ENCODE assay signal across 1 cellular context in genomic region chrX:12978205-12979010, GRCh38.
A peak's percentile ranks its signal among the peaks of the same experiment; 100 is the strongest.
TF ChIP-seq lines count a peak whose summit lies in the region.

No MANE protein-coding gene starts in this region.

TF ChIP-seq in SK-N-SH, 30 proteins besides CTCF, POLR2A, EP300 and RAD21 (continued from another document):
- TF ChIP-seq IRF3 (IDR thresholded peaks at IDR 0.05; ENCODE audit: low read depth, low read length) (no peak), FOXJ3 (CRISPR knock-in tag; IDR thresholded peaks at IDR 0.05) (no peak), SMC3 (IDR thresholded peaks at IDR 0.05; ENCODE audit: low read depth, low read length) (peak; percentile 7; the same call in 1 of the 2 replicates), YY1 (IDR thresholded peaks at IDR 0.05; ENCODE audit: low read depth) (peak; percentile 76; the same call in 1 of the 2 replicates), CHD2 (IDR thresholded peaks at IDR 0.05; ENCODE audit: low read length, partially characterized antibody) (no peak), RCOR1 (IDR thresholded peaks at IDR 0.05; ENCODE audit: low read length) (no peak), GATA2 (CRISPR knock-in tag; IDR thresholded peaks at IDR 0.05) (no peak), MAX (IDR thresholded peaks at IDR 0.05; ENCODE audit: low read depth) (peak; percentile 76; the same call in 1 of the 2 replicates), GABPA (IDR thresholded peaks at IDR 0.05; ENCODE audit: low read depth) (0 out of 2 replicates have a peak, but pooled peaks have one; percentile 4), TEAD4 (IDR thresholded peaks at IDR 0.05; ENCODE audit: borderline replicate concordance, insufficient read depth) (peak; percentile 21; the same call in 1 of the 2 replicates)
- TF ChIP-seq, protein P1, sequence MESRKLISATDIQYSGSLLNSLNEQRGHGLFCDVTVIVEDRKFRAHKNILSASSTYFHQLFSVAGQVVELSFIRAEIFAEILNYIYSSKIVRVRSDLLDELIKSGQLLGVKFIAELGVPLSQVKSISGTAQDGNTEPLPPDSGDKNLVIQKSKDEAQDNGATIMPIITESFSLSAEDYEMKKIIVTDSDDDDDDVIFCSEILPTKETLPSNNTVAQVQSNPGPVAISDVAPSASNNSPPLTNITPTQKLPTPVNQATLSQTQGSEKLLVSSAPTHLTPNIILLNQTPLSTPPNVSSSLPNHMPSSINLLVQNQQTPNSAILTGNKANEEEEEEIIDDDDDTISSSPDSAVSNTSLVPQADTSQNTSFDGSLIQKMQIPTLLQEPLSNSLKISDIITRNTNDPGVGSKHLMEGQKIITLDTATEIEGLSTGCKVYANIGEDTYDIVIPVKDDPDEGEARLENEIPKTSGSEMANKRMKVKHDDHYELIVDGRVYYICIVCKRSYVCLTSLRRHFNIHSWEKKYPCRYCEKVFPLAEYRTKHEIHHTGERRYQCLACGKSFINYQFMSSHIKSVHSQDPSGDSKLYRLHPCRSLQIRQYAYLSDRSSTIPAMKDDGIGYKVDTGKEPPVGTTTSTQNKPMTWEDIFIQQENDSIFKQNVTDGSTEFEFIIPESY (IDR thresholded peaks at IDR 0.05; ENCODE audit: borderline replicate concordance, low read depth), result peak; percentile 78
